ENCODE assay signal across 1 cellular context in the genomic region with DNA sequence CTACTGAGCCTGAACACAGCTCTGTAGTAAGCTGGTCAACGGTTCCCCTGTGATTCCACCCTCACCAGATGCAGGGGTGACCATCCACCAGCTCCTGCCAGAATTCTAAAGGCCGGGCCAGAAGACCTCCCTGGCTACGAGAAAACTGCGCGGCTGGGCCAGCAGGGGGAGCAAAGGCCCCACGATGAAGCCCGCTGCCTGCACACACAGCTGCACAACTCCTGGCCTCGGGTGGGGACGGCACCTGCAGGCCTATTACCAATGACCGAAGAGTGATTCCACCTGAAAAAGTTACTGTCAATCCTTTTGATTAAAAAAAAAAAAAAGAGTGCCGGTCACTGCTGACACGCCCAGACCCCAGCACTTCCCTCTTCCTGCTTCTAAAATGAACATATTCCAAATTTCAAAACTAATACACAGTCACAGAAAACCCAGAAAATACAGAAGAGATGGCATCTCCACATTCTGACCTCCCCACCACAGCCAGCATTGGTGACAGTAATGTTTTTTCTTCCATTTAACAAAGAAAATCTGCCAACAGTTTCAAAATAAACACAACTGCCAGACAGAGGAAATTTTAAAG.
TF ChIP-seq lines count a peak whose summit lies in the region.

No MANE protein-coding gene starts in this region.

TF ChIP-seq in K562, 482 proteins besides CTCF, POLR2A, EP300 and RAD21 (continued from another document and continues in another):
- TF ChIP-seq, protein P1, sequence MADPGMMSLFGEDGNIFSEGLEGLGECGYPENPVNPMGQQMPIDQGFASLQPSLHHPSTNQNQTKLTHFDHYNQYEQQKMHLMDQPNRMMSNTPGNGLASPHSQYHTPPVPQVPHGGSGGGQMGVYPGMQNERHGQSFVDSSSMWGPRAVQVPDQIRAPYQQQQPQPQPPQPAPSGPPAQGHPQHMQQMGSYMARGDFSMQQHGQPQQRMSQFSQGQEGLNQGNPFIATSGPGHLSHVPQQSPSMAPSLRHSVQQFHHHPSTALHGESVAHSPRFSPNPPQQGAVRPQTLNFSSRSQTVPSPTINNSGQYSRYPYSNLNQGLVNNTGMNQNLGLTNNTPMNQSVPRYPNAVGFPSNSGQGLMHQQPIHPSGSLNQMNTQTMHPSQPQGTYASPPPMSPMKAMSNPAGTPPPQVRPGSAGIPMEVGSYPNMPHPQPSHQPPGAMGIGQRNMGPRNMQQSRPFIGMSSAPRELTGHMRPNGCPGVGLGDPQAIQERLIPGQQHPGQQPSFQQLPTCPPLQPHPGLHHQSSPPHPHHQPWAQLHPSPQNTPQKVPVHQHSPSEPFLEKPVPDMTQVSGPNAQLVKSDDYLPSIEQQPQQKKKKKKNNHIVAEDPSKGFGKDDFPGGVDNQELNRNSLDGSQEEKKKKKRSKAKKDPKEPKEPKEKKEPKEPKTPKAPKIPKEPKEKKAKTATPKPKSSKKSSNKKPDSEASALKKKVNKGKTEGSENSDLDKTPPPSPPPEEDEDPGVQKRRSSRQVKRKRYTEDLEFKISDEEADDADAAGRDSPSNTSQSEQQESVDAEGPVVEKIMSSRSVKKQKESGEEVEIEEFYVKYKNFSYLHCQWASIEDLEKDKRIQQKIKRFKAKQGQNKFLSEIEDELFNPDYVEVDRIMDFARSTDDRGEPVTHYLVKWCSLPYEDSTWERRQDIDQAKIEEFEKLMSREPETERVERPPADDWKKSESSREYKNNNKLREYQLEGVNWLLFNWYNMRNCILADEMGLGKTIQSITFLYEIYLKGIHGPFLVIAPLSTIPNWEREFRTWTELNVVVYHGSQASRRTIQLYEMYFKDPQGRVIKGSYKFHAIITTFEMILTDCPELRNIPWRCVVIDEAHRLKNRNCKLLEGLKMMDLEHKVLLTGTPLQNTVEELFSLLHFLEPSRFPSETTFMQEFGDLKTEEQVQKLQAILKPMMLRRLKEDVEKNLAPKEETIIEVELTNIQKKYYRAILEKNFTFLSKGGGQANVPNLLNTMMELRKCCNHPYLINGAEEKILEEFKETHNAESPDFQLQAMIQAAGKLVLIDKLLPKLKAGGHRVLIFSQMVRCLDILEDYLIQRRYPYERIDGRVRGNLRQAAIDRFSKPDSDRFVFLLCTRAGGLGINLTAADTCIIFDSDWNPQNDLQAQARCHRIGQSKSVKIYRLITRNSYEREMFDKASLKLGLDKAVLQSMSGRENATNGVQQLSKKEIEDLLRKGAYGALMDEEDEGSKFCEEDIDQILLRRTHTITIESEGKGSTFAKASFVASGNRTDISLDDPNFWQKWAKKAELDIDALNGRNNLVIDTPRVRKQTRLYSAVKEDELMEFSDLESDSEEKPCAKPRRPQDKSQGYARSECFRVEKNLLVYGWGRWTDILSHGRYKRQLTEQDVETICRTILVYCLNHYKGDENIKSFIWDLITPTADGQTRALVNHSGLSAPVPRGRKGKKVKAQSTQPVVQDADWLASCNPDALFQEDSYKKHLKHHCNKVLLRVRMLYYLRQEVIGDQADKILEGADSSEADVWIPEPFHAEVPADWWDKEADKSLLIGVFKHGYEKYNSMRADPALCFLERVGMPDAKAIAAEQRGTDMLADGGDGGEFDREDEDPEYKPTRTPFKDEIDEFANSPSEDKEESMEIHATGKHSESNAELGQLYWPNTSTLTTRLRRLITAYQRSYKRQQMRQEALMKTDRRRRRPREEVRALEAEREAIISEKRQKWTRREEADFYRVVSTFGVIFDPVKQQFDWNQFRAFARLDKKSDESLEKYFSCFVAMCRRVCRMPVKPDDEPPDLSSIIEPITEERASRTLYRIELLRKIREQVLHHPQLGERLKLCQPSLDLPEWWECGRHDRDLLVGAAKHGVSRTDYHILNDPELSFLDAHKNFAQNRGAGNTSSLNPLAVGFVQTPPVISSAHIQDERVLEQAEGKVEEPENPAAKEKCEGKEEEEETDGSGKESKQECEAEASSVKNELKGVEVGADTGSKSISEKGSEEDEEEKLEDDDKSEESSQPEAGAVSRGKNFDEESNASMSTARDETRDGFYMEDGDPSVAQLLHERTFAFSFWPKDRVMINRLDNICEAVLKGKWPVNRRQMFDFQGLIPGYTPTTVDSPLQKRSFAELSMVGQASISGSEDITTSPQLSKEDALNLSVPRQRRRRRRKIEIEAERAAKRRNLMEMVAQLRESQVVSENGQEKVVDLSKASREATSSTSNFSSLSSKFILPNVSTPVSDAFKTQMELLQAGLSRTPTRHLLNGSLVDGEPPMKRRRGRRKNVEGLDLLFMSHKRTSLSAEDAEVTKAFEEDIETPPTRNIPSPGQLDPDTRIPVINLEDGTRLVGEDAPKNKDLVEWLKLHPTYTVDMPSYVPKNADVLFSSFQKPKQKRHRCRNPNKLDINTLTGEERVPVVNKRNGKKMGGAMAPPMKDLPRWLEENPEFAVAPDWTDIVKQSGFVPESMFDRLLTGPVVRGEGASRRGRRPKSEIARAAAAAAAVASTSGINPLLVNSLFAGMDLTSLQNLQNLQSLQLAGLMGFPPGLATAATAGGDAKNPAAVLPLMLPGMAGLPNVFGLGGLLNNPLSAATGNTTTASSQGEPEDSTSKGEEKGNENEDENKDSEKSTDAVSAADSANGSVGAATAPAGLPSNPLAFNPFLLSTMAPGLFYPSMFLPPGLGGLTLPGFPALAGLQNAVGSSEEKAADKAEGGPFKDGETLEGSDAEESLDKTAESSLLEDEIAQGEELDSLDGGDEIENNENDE (IDR thresholded peaks at IDR 0.05; ENCODE audit: low read depth, low read length): no peak
- no peak for TF ChIP-seq ZBTB7A (IDR thresholded peaks at IDR 0.05; ENCODE audit: borderline replicate concordance, control insufficient read depth, low read depth, low read length)
- TF ChIP-seq, protein P2, sequence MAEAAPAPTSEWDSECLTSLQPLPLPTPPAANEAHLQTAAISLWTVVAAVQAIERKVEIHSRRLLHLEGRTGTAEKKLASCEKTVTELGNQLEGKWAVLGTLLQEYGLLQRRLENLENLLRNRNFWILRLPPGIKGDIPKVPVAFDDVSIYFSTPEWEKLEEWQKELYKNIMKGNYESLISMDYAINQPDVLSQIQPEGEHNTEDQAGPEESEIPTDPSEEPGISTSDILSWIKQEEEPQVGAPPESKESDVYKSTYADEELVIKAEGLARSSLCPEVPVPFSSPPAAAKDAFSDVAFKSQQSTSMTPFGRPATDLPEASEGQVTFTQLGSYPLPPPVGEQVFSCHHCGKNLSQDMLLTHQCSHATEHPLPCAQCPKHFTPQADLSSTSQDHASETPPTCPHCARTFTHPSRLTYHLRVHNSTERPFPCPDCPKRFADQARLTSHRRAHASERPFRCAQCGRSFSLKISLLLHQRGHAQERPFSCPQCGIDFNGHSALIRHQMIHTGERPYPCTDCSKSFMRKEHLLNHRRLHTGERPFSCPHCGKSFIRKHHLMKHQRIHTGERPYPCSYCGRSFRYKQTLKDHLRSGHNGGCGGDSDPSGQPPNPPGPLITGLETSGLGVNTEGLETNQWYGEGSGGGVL (CRISPR knock-in tag; IDR thresholded peaks at IDR 0.05): no peak
- peak; percentile 41; the same call in 1 of the 2 replicates for TF ChIP-seq CC2D1A (IDR thresholded peaks at IDR 0.05)
- no peak for TF ChIP-seq FOXJ2 (tag; IDR thresholded peaks at IDR 0.05)
- no peak for TF ChIP-seq ZNF764 (CRISPR knock-in tag; IDR thresholded peaks at IDR 0.05; ENCODE audit: low read depth)
- TF ChIP-seq ZNF239 (CRISPR knock-in tag; IDR thresholded peaks at IDR 0.05): no peak
- TF ChIP-seq, protein P3, sequence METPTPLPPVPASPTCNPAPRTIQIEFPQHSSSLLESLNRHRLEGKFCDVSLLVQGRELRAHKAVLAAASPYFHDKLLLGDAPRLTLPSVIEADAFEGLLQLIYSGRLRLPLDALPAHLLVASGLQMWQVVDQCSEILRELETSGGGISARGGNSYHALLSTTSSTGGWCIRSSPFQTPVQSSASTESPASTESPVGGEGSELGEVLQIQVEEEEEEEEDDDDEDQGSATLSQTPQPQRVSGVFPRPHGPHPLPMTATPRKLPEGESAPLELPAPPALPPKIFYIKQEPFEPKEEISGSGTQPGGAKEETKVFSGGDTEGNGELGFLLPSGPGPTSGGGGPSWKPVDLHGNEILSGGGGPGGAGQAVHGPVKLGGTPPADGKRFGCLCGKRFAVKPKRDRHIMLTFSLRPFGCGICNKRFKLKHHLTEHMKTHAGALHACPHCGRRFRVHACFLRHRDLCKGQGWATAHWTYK (CRISPR knock-in tag; IDR thresholded peaks at IDR 0.05): no peak
- no peak for TF ChIP-seq RBM22 (IDR thresholded peaks at IDR 0.05; ENCODE audit: low read depth, low read length, poor library complexity, severe bottlenecking)
- no peak for TF ChIP-seq NONO (IDR thresholded peaks at IDR 0.05; ENCODE audit: low read depth in 2 of 2, low read length in 1 of 2)
- TF ChIP-seq, protein P4, sequence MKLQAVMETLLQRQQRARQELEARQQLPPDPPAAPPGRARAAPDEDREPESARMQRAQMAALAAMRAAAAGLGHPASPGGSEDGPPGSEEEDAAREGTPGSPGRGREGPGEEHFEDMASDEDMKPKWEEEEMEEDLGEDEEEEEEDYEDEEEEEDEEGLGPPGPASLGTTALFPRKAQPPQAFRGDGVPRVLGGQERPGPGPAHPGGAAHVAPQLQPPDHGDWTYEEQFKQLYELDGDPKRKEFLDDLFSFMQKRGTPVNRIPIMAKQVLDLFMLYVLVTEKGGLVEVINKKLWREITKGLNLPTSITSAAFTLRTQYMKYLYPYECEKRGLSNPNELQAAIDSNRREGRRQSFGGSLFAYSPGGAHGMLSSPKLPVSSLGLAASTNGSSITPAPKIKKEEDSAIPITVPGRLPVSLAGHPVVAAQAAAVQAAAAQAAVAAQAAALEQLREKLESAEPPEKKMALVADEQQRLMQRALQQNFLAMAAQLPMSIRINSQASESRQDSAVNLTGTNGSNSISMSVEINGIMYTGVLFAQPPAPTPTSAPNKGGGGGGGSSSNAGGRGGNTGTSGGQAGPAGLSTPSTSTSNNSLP (IDR thresholded peaks at IDR 0.05; ENCODE audit: borderline replicate concordance, low read depth, low read length): no peak
- TF ChIP-seq, protein P5, sequence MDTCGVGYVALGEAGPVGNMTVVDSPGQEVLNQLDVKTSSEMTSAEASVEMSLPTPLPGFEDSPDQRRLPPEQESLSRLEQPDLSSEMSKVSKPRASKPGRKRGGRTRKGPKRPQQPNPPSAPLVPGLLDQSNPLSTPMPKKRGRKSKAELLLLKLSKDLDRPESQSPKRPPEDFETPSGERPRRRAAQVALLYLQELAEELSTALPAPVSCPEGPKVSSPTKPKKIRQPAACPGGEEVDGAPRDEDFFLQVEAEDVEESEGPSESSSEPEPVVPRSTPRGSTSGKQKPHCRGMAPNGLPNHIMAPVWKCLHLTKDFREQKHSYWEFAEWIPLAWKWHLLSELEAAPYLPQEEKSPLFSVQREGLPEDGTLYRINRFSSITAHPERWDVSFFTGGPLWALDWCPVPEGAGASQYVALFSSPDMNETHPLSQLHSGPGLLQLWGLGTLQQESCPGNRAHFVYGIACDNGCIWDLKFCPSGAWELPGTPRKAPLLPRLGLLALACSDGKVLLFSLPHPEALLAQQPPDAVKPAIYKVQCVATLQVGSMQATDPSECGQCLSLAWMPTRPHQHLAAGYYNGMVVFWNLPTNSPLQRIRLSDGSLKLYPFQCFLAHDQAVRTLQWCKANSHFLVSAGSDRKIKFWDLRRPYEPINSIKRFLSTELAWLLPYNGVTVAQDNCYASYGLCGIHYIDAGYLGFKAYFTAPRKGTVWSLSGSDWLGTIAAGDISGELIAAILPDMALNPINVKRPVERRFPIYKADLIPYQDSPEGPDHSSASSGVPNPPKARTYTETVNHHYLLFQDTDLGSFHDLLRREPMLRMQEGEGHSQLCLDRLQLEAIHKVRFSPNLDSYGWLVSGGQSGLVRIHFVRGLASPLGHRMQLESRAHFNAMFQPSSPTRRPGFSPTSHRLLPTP (IDR thresholded peaks at IDR 0.05; ENCODE audit: borderline replicate concordance, extremely low read depth, insufficient read length): no peak
- TF ChIP-seq SMC3 (conservative IDR thresholded peaks at IDR 0.05; ENCODE audit: insufficient read depth, low read depth, low read length): peak; percentile 86
- TF ChIP-seq MTA1 (IDR thresholded peaks at IDR 0.05; ENCODE audit: borderline replicate concordance): no peak
- TF ChIP-seq, protein P6, sequence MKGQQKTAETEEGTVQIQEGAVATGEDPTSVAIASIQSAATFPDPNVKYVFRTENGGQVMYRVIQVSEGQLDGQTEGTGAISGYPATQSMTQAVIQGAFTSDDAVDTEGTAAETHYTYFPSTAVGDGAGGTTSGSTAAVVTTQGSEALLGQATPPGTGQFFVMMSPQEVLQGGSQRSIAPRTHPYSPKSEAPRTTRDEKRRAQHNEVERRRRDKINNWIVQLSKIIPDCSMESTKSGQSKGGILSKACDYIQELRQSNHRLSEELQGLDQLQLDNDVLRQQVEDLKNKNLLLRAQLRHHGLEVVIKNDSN (CRISPR knock-in tag; IDR thresholded peaks at IDR 0.05): no peak
- peak; percentile 75; the same call in 1 of the 2 replicates for TF ChIP-seq XRCC5 (IDR thresholded peaks at IDR 0.05; ENCODE audit: low read depth, low read length)
- peak; percentile 55; the same call in 1 of the 2 replicates for TF ChIP-seq RB1 (IDR thresholded peaks at IDR 0.05; ENCODE audit: low read depth)
- no peak for TF ChIP-seq NR4A1 (CRISPR knock-in tag; IDR thresholded peaks at IDR 0.05)
- no peak for TF ChIP-seq NR4A1 (tag; IDR thresholded peaks at IDR 0.05)
- no peak for TF ChIP-seq SRSF3 (IDR thresholded peaks at IDR 0.05; ENCODE audit: insufficient read depth, low read length)
- TF ChIP-seq, protein P7, sequence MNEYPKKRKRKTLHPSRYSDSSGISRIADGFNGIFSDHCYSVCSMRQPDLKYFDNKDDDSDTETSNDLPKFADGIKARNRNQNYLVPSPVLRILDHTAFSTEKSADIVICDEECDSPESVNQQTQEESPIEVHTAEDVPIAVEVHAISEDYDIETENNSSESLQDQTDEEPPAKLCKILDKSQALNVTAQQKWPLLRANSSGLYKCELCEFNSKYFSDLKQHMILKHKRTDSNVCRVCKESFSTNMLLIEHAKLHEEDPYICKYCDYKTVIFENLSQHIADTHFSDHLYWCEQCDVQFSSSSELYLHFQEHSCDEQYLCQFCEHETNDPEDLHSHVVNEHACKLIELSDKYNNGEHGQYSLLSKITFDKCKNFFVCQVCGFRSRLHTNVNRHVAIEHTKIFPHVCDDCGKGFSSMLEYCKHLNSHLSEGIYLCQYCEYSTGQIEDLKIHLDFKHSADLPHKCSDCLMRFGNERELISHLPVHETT (CRISPR knock-in tag; conservative IDR thresholded peaks at IDR 0.05 in 1 of 2, IDR thresholded peaks at IDR 0.05 in 1 of 2): no peak
- TF ChIP-seq SAFB (IDR thresholded peaks at IDR 0.05; ENCODE audit: borderline replicate concordance, low read depth, low read length): no peak
- TF ChIP-seq ZNF232 (CRISPR knock-in tag; IDR thresholded peaks at IDR 0.05): no peak
- TF ChIP-seq ZKSCAN8 (CRISPR knock-in tag; IDR thresholded peaks at IDR 0.05): no peak
- 0 out of 2 replicates have a peak, but pooled peaks have one; percentile 25 for TF ChIP-seq ATF7 (IDR thresholded peaks at IDR 0.05)
- TF ChIP-seq, protein P8, sequence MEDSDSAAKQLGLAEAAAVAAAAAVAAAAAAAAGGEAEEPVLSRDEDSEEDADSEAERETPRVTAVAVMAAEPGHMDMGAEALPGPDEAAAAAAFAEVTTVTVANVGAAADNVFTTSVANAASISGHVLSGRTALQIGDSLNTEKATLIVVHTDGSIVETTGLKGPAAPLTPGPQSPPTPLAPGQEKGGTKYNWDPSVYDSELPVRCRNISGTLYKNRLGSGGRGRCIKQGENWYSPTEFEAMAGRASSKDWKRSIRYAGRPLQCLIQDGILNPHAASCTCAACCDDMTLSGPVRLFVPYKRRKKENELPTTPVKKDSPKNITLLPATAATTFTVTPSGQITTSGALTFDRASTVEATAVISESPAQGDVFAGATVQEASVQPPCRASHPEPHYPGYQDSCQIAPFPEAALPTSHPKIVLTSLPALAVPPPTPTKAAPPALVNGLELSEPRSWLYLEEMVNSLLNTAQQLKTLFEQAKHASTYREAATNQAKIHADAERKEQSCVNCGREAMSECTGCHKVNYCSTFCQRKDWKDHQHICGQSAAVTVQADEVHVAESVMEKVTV (CRISPR knock-in tag; IDR thresholded peaks at IDR 0.05): peak; percentile 67
- no peak for TF ChIP-seq RNF2 (IDR thresholded peaks at IDR 0.05)
- TF ChIP-seq NFRKB (IDR thresholded peaks at IDR 0.05; ENCODE audit: low read depth): no peak
